In genomic region chr1:20073247-20073646, GRCh38 we compare ENCODE assay signal across 30 cellular contexts. TPM values are rescaled to one million over a fixed set of nuclear protein-coding genes. Genes with fewer than 3 reads are reported as not detected.
DNase-seq lines count a peak whose midpoint lies in the region; TF ChIP-seq lines count a peak whose summit lies in the region.
"Had no signal": no experiment of that assay in that cellular context is flagged by ENCODE, and none has a peak within 500 bp of the region (broad histone marks: within the 10 kb centered on the region; RNA-seq: fewer than 3 reads in every experiment).

No MANE protein-coding gene starts in this region.

- H3K9me2 ChIP-seq in OCI-LY7 (ENCODE audit: insufficient read depth, low read length) = no peaks in the 10 kb centered on the region

- H3K36me3 ChIP-seq in OCI-LY7 (ENCODE audit: insufficient read depth, low read length) (no peaks in the 10 kb centered on the region), BE2C (no peaks in the 10 kb centered on the region), brain microvascular endothelial cell (replicated peaks) (no peaks in the 10 kb centered on the region)
- H3K36me3 ChIP-seq: SJSA1 had no signal

- POLR2A ChIA-PET in OCI-LY7 (lab: Charles Lee) = interaction anchor here (1.0 kb wide), 1 partner anchor 59 kb away, joined by 3 read pairs; no protein-coding TSS in a partner anchor

- no peak overlapping the region for H3K4me2 ChIP-seq in OCI-LY7 (ENCODE audit: low read length)
- H3K4me2 ChIP-seq: KMS-11 had no signal

- peaks cover 7% of the 10 kb centered on the region for H3K4me1 ChIP-seq in OCI-LY7 (ENCODE audit: insufficient read depth, low read length, poor library complexity, severe bottlenecking)
- no peaks in the 10 kb centered on the region for H3K4me1 ChIP-seq in BE2C
- H3K4me1 ChIP-seq: SJSA1 had no signal

- H3K27me3 ChIP-seq in BE2C (no peaks in the 10 kb centered on the region), brain microvascular endothelial cell (replicated peaks) (no peaks in the 10 kb centered on the region)
- H3K27me3 ChIP-seq: SJSA1 had no signal

- H3K9me3 ChIP-seq in OCI-LY7 (ENCODE audit: low read length) = no peaks in the 10 kb centered on the region
- no peaks in the 10 kb centered on the region for H3K9me3 ChIP-seq in BE2C
- H3K9me3 ChIP-seq: SJSA1 had no signal

- H3K27ac ChIP-seq in OCI-LY7 (ENCODE audit: low read depth, low read length, poor library complexity, severe bottlenecking) = no peak overlapping the region
- H3K27ac ChIP-seq in brain microvascular endothelial cell = no peak overlapping the region
- H3K27ac ChIP-seq: HL-60, KMS-11, SJSA1 had no signal

- H2AFZ ChIP-seq in OCI-LY7 (ENCODE audit: low read length) = no peak overlapping the region

- intact Hi-C loops in OCI-LY7 (cut with micrococcal nuclease; ENCODE audit: unreplicated experiment) = no loop called here

- CTCF ChIA-PET in OCI-LY7 (lab: Charles Lee; ENCODE audit: unreplicated experiment) = no interaction called here

- H4K20me1 ChIP-seq in OCI-LY7 (ENCODE audit: insufficient read depth, low read length) = no peaks in the 10 kb centered on the region

- BruUV-seq in OCI-LY7 (replicated peaks; lab: Mats Ljungman, UMichigan) = no TSS peak

- no peaks in the 10 kb centered on the region for H3K79me2 ChIP-seq in OCI-LY7 (ENCODE audit: insufficient read depth, low read depth, low read length)

- TF ChIP-seq CTCF in OCI-LY7 (conservative IDR thresholded peaks at IDR 0.05; ENCODE audit: low read length) (no peak), fibroblast of the aortic adventitia (IDR thresholded peaks at IDR 0.05; ENCODE audit: insufficient read depth, low read length) (no peak), BE2C (IDR thresholded peaks at IDR 0.05; ENCODE audit: low read depth, low read length) (no peak), brain microvascular endothelial cell (IDR thresholded peaks at IDR 0.05; ENCODE audit: low read depth, low read length, missing control alignments) (no peak)

- H3K4me3 ChIP-seq in OCI-LY7 (ENCODE audit: low read depth, low read length, poor library complexity, severe bottlenecking) (no peak overlapping the region), fibroblast of the aortic adventitia (ENCODE audit: low read depth, low read length) (no peak overlapping the region), BE2C (ENCODE audit: low read depth, low read length) (no peak overlapping the region), brain microvascular endothelial cell (ENCODE audit: low read depth, low read length) (no peak overlapping the region)
- H3K4me3 ChIP-seq: GM12878, SJSA1 had no signal

- in situ Hi-C loops in brain microvascular endothelial cell (cut with HindIII; ENCODE audit: low pct_ligation_motif_present, low sequenced_read_pairs) = no loop called here

- peak; percentile 4 for DNase-seq in activated CD8-positive, alpha-beta memory T cell treated with anti-CD3 and anti-CD28 coated beads for 24 hours
- no peak for DNase-seq in activated CD8-positive, alpha-beta memory T cell treated with anti-CD3 and anti-CD28 coated beads, Interleukin-2, amount 50 U/mL, for 4 hours
- peak; percentile 19 for DNase-seq in OCI-LY7 (ENCODE audit: low spot score)
- peak; percentile 22 for DNase-seq in fibroblast of the aortic adventitia (ENCODE audit: low read depth)
- no peak for DNase-seq in NCI-H446 treated with DMSO at 0.1 percent for 48 hours (lab: John Stamatoyannopoulos, UW)
- DNase-seq in BE2C = no peak
- no peak for DNase-seq in brain microvascular endothelial cell
- DNase-seq: 8988T; ACHN; C1 segment of cervical spinal cord; CD4-positive, alpha-beta memory T cell; COR-L47; DMS79; GDM1; MM.1S; NCI-H1048; NCI-H1417; NCI-H1694; NCI-H2029 treated with DMSO at 0.1 percent for 48 hours; NCI-H526 treated with DMSO at 0.1 percent for 48 hours; PC-3; Right ventricle myocardium superior; RPMI8226 had no signal

RNA-seq across cellular contexts. Expression of gene PLA2G5, which starts 3.3 kb away (rescaled TPM):
- total RNA-seq in OCI-LY7 (2014; rRNA removed; shearing (Covaris generic)) = not detected in 2 replicates
- total RNA-seq in OCI-LY7 (2022) (not detected in 2 replicates), fibroblast of the aortic adventitia (ENCODE audit: low replicate concordance) (0.36 and 1.1 TPM in 2 replicates)
- not detected for polyA plus RNA-seq in BE2C (2012; ENCODE audit: insufficient read depth, insufficient read length, low read depth)
- total RNA-seq: CD4-positive, alpha-beta memory T cell; H4; NCI-H460; PC-3; SJSA1 had no signal
- polyA plus RNA-seq: CD4-positive, alpha-beta memory T cell; IgD-negative memory B cell had no signal

RNA-seq across cellular contexts. Expression of gene PLA2G2D, which starts 46.1 kb away (rescaled TPM):
- total RNA-seq in OCI-LY7 (2014; rRNA removed; shearing (Covaris generic)) = not detected in 2 replicates
- total RNA-seq in OCI-LY7 (2022) (not detected in 2 replicates), fibroblast of the aortic adventitia (ENCODE audit: low replicate concordance) (not detected in 2 replicates)
- polyA plus RNA-seq in BE2C (2012; ENCODE audit: insufficient read depth, insufficient read length, low read depth) = 0.26 TPM
- total RNA-seq: CD4-positive, alpha-beta memory T cell; H4; NCI-H460; PC-3; Right ventricle myocardium superior; SJSA1 had no signal

Comparison
In these comparisons a context has a peak if more than half of its experiments do, and no peak if none do; other contexts are left out.
1. DNase-seq: peak in activated CD8-positive, alpha-beta memory T cell treated with anti-CD3 and anti-CD28 coated beads for 24 hours (single experiment), OCI-LY7 (single experiment) and fibroblast of the aortic adventitia (single experiment); none in activated CD8-positive, alpha-beta memory T cell treated with anti-CD3 and anti-CD28 coated beads, Interleukin-2, amount 50 U/mL, for 4 hours (single experiment), NCI-H446 treated with DMSO at 0.1 percent for 48 hours (single experiment), BE2C (single experiment) and brain microvascular endothelial cell (single experiment).